In genomic region chrX:10190367-10190766, GRCh38 we compare ENCODE assay signal across 1 cellular context.
TF ChIP-seq lines count a peak whose summit lies in the region.

No MANE protein-coding gene starts in this region.

TF ChIP-seq in HepG2, 621 proteins besides CTCF, POLR2A, EP300 and RAD21 (continued from another document and continues in another):
- TF ChIP-seq ZNF615 (CRISPR knock-in tag; IDR thresholded peaks at IDR 0.05; ENCODE audit: borderline replicate concordance) (no peak), STAG1 (CRISPR knock-in tag; IDR thresholded peaks at IDR 0.05) (peak; percentile 72), NFRKB (IDR thresholded peaks at IDR 0.05) (no peak), MED13 (CRISPR knock-in tag; IDR thresholded peaks at IDR 0.05) (no peak), ZFX (CRISPR knock-in tag; IDR thresholded peaks at IDR 0.05; ENCODE audit: low read depth) (no peak), SRY (CRISPR knock-in tag; IDR thresholded peaks at IDR 0.05) (no peak), FOXA1 (IDR thresholded peaks at IDR 0.05) (no peak), FOXA1 (CRISPR knock-in tag; IDR thresholded peaks at IDR 0.05) (peak; percentile 71), SKIL (CRISPR knock-in tag; IDR thresholded peaks at IDR 0.05; ENCODE audit: borderline replicate concordance) (no peak), JARID2 (CRISPR knock-in tag; IDR thresholded peaks at IDR 0.05; ENCODE audit: insufficient replicate concordance) (no peak), PRDM10 (CRISPR knock-in tag; IDR thresholded peaks at IDR 0.05; ENCODE audit: low read depth) (no peak), ZBTB8A (CRISPR knock-in tag; IDR thresholded peaks at IDR 0.05; ENCODE audit: borderline replicate concordance, low read depth) (no peak), KDM5B (CRISPR knock-in tag; IDR thresholded peaks at IDR 0.05; ENCODE audit: borderline replicate concordance) (no peak), ASH2L (IDR thresholded peaks at IDR 0.05; ENCODE audit: insufficient read length, low read depth, low read length) (no peak), ARNT (IDR thresholded peaks at IDR 0.05) (no peak; the same call in 1 of the 2 replicates), MAFF (IDR thresholded peaks at IDR 0.05; ENCODE audit: low read depth, low read length) (peak; percentile 89), ZNF17 (CRISPR knock-in tag; IDR thresholded peaks at IDR 0.05) (no peak), ZNF205 (CRISPR knock-in tag; IDR thresholded peaks at IDR 0.05) (no peak), JUNB (CRISPR knock-in tag; IDR thresholded peaks at IDR 0.05; ENCODE audit: borderline replicate concordance) (no peak), THAP11 (CRISPR knock-in tag; IDR thresholded peaks at IDR 0.05) (no peak), HOXA9 (CRISPR knock-in tag; IDR thresholded peaks at IDR 0.05; ENCODE audit: borderline replicate concordance) (no peak), SOX13 (IDR thresholded peaks at IDR 0.05) (no peak), SOX13 (CRISPR knock-in tag; conservative IDR thresholded peaks at IDR 0.05 in 1 of 2, IDR thresholded peaks at IDR 0.05 in 1 of 2) (peak in 1 of 2 experiments; percentile 13; a peak in 1 of 4 replicates), ZNF790 (CRISPR knock-in tag; IDR thresholded peaks at IDR 0.05; ENCODE audit: borderline replicate concordance) (no peak), PRPF4 (IDR thresholded peaks at IDR 0.05; ENCODE audit: low read depth, low read length, poor library complexity, severe bottlenecking) (no peak), ZNF550 (CRISPR knock-in tag; IDR thresholded peaks at IDR 0.05; ENCODE audit: borderline replicate concordance) (no peak), XBP1 (CRISPR knock-in tag; IDR thresholded peaks at IDR 0.05) (no peak), FLYWCH1 (CRISPR knock-in tag; IDR thresholded peaks at IDR 0.05) (no peak), CBFB (CRISPR knock-in tag; IDR thresholded peaks at IDR 0.05) (no peak), ARID5B (CRISPR knock-in tag; IDR thresholded peaks at IDR 0.05) (0 out of 2 replicates have a peak, but pooled peaks have one; percentile 15), ZNF263 (CRISPR knock-in tag; IDR thresholded peaks at IDR 0.05) (no peak), BHLHE40 (IDR thresholded peaks at IDR 0.05; ENCODE audit: low read length) (no peak), CENPBD1 (CRISPR knock-in tag; IDR thresholded peaks at IDR 0.05; ENCODE audit: borderline replicate concordance, low read depth) (no peak), ZHX2 (IDR thresholded peaks at IDR 0.05; ENCODE audit: low read depth) (no peak), ZHX2 (CRISPR knock-in tag; IDR thresholded peaks at IDR 0.05; ENCODE audit: borderline replicate concordance) (no peak), MAX (IDR thresholded peaks at IDR 0.05) (no peak), HNF1A (IDR thresholded peaks at IDR 0.05; ENCODE audit: low read depth) (no peak), HNF1A (CRISPR knock-in tag; IDR thresholded peaks at IDR 0.05; ENCODE audit: borderline replicate concordance) (no peak), ZNF597 (CRISPR knock-in tag; IDR thresholded peaks at IDR 0.05) (no peak), SMAD3 (CRISPR knock-in tag; IDR thresholded peaks at IDR 0.05) (no peak), HNRNPLL (IDR thresholded peaks at IDR 0.05; ENCODE audit: low read depth, low read length, poor library complexity, severe bottlenecking) (no peak), PLRG1 (conservative IDR thresholded peaks at IDR 0.05) (no peak), MAFK (conservative IDR thresholded peaks at IDR 0.05 in 1 of 2, IDR thresholded peaks at IDR 0.05 in 1 of 2; ENCODE audit: low read length in 2 of 2) (peak; percentile 86 to 88)
